In genomic region chr6:3159805-3160781, GRCh38 we compare ENCODE assay signal across 8 cellular contexts. TPM values are rescaled to one million over a fixed set of nuclear protein-coding genes. Genes with fewer than 3 reads are reported as not detected.
DNase-seq lines count a peak whose midpoint lies in the region; ATAC-seq and TF ChIP-seq lines count a peak whose summit lies in the region.

No MANE protein-coding gene starts in this region.

- H3K9me3 ChIP-seq in H9 (ENCODE audit: control insufficient read depth, low read depth, low read length) (no peaks in the 10 kb centered on the region), subcutaneous abdominal adipose tissue (ENCODE audit: control insufficient read depth in 5 of 5, low read length in 5 of 5) (no peaks in the 10 kb centered on the region)

- H3K79me2 ChIP-seq in H9 (ENCODE audit: insufficient read depth, low read length): peaks cover 5% of the 10 kb centered on the region; the same call in 1 of the 2 replicates
- peaks cover 25% of the 10 kb centered on the region for H3K79me2 ChIP-seq in mesendoderm (ENCODE audit: control insufficient read depth, insufficient read depth, low read length)

- TF ChIP-seq CTCF in H9 (conservative IDR thresholded peaks at IDR 0.05): no peak

- DNase-seq in H9 (peak; percentile 76), SHP77 (lab: John Stamatoyannopoulos, UW) (peak; percentile 64 to 67), mesendoderm (peak; percentile 83), EL (no peak), UCSD-AML1 (lab: John Stamatoyannopoulos, UW; ENCODE audit: unreplicated experiment) (no peak)

- H3K14ac ChIP-seq in H9 (ENCODE audit: insufficient read depth, low read length): peak overlapping the region; percentile 37; the same call in 1 of the 2 replicates

- H3K27me3 ChIP-seq in H9 (ENCODE audit: insufficient read depth, low read length) (no peaks in the 10 kb centered on the region), mesendoderm (ENCODE audit: insufficient read depth, low read length, poor library complexity) (no peaks in the 10 kb centered on the region), subcutaneous abdominal adipose tissue (ENCODE audit: control insufficient read depth in 5 of 5, insufficient read depth in 4 of 5, low read length in 5 of 5) (no peaks in the 10 kb centered on the region)

- no peak overlapping the region for H3T11ph ChIP-seq in H9 (ENCODE audit: low read length)

- H3K27ac ChIP-seq in H9 (ENCODE audit: insufficient read length, low read depth, low read length) (no peak overlapping the region), mesendoderm (ENCODE audit: low read depth, low read length) (peak overlapping the region; percentile 84), subcutaneous abdominal adipose tissue (ENCODE audit: low read depth, low read length) (peak overlapping the region; percentile 48)

- no peak for ATAC-seq in GM21381 (IDR thresholded peaks at IDR 0.05; ENCODE audit: unreplicated experiment)

- peaks cover 5 to 13% (median 7%) of the 10 kb centered on the region in 3 experiments; a peak in 6 of 7 replicates for H3K36me3 Mint-ChIP-seq in H9 (ENCODE audit: insufficient read depth in 1 of 3, low read depth in 3 of 3)
- H3K36me3 Mint-ChIP-seq in activated naive CD4-positive, alpha-beta T cell treated with anti-CD3 and anti-CD28 coated beads, Interleukin-2, amount 50 U/mL, for 24 hours: peaks cover 5% of the 10 kb centered on the region

- no peak overlapping the region for H4K8ac ChIP-seq in H9 (replicated peaks; ENCODE audit: insufficient read length, low read depth, low read length)
- no peak overlapping the region for H4K8ac ChIP-seq in mesendoderm (ENCODE audit: low read depth, low read length)

- no peaks in the 10 kb centered on the region for H4K20me1 ChIP-seq in H9 (ENCODE audit: control insufficient read depth, insufficient read depth, insufficient read length)

- H3K9me3 Mint-ChIP-seq in H9: peaks cover 0 to 3% of the 10 kb centered on the region in 2 experiments; a peak in 1 of 5 replicates
- H3K9me3 Mint-ChIP-seq in activated naive CD4-positive, alpha-beta T cell treated with anti-CD3 and anti-CD28 coated beads, Interleukin-2, amount 50 U/mL, for 24 hours: no peaks in the 10 kb centered on the region

- no peak overlapping the region for H2BK12ac ChIP-seq in H9 (ENCODE audit: insufficient read length, low read depth, low read length)

- peaks cover 4% of the 10 kb centered on the region for H3K36me3 ChIP-seq in mesendoderm (ENCODE audit: control insufficient read depth, insufficient read depth, low read length)
- H3K36me3 ChIP-seq in subcutaneous abdominal adipose tissue (ENCODE audit: control insufficient read depth in 5 of 5, insufficient read depth in 5 of 5, low read length in 5 of 5): peaks cover 0 to 7% (median 7%) of the 10 kb centered on the region in 5 donors

- H3K79me1 ChIP-seq in H9 (ENCODE audit: insufficient read depth, low read depth, low read length, poor library complexity, severe bottlenecking) (no peaks in the 10 kb centered on the region), mesendoderm (ENCODE audit: low read length) (peaks cover 7% of the 10 kb centered on the region)

- no peak overlapping the region for H3K9ac ChIP-seq in H9 (ENCODE audit: extremely low read depth, insufficient read length, low read length)
- peak overlapping the region; percentile 64 for H3K9ac ChIP-seq in mesendoderm (ENCODE audit: low read length)
- H3K9ac ChIP-seq in subcutaneous abdominal adipose tissue (ENCODE audit: low read length in 5 of 5): no peak overlapping the region

- no peak overlapping the region for H4K91ac ChIP-seq in H9 (ENCODE audit: insufficient read length, low read depth, low read length)

- H3K27ac Mint-ChIP-seq in H9: 0 out of 7 replicates have a peak overlapping the region, but pooled peaks of 1 of the 3 experiments have one; percentile 22
- no peak overlapping the region for H3K27ac Mint-ChIP-seq in activated naive CD4-positive, alpha-beta T cell treated with anti-CD3 and anti-CD28 coated beads, Interleukin-2, amount 50 U/mL, for 24 hours

- H2AFZ ChIP-seq in H9 (ENCODE audit: low read length): no peak overlapping the region

- WGBS in H9 (ENCODE audit: extremely low coverage, insufficient read length, low lambda C conversion rate): no CpG with 5 or more reads among the region's 31 CpGs
- WGBS in mesendoderm (ENCODE audit: extremely low coverage, insufficient coverage, low lambda C conversion rate): no CpG with 5 or more reads among the region's 31 CpGs

- no peaks in the 10 kb centered on the region; the same call in 1 of the 2 replicates for H3K27me3 Mint-ChIP-seq in H9 (ENCODE audit: low read depth)
- peaks cover 1% of the 10 kb centered on the region for H3K27me3 Mint-ChIP-seq in activated naive CD4-positive, alpha-beta T cell treated with anti-CD3 and anti-CD28 coated beads, Interleukin-2, amount 50 U/mL, for 24 hours

- H3K23ac ChIP-seq in H9 (ENCODE audit: insufficient read length, low read depth, low read length) (no peak overlapping the region), mesendoderm (ENCODE audit: low read length) (peak overlapping the region; percentile 59)

- H2BK15ac ChIP-seq in H9 (ENCODE audit: low read depth, low read length) (no peak overlapping the region), mesendoderm (replicated peaks; ENCODE audit: low read depth) (no peak overlapping the region)

- peak overlapping the region in 1 of 2 experiments; percentile 18; a peak in 2 of 5 replicates for H3K4me3 Mint-ChIP-seq in H9
- peak overlapping the region; percentile 46 for H3K4me3 Mint-ChIP-seq in activated naive CD4-positive, alpha-beta T cell treated with anti-CD3 and anti-CD28 coated beads, Interleukin-2, amount 50 U/mL, for 24 hours

- peaks cover 18% of the 10 kb centered on the region for H3K4me1 ChIP-seq in H9 (ENCODE audit: insufficient read depth, low read length)
- peaks cover 20% of the 10 kb centered on the region for H3K4me1 ChIP-seq in mesendoderm (ENCODE audit: control insufficient read depth, low read depth, low read length)
- peaks cover 6 to 62% (median 46%) of the 10 kb centered on the region in 5 donors for H3K4me1 ChIP-seq in subcutaneous abdominal adipose tissue (ENCODE audit: control insufficient read depth in 5 of 5, insufficient read depth in 5 of 5, low read length in 5 of 5)

- no peak overlapping the region for H2AK5ac ChIP-seq in H9 (ENCODE audit: insufficient read length, low read length)
- H2AK5ac ChIP-seq in mesendoderm (ENCODE audit: low read length): peak overlapping the region; percentile 14

- H3K4me1 Mint-ChIP-seq in H9: peaks cover 43 to 60% of the 10 kb centered on the region in 2 experiments
- H3K4me1 Mint-ChIP-seq in activated naive CD4-positive, alpha-beta T cell treated with anti-CD3 and anti-CD28 coated beads, Interleukin-2, amount 50 U/mL, for 24 hours: peaks cover 32% of the 10 kb centered on the region

- H2BK120ac ChIP-seq in H9 (ENCODE audit: low read depth, low read length, poor library complexity, severe bottlenecking) (no peak overlapping the region), mesendoderm (ENCODE audit: low read depth, low read length) (peak overlapping the region; percentile 10)

- H3K23me2 ChIP-seq in H9 (ENCODE audit: insufficient read length, low read depth, low read length, poor library complexity, severe bottlenecking): peaks cover 20% of the 10 kb centered on the region

- H3K18ac ChIP-seq in H9 (ENCODE audit: insufficient read length, low read depth, low read length) (no peak overlapping the region), mesendoderm (ENCODE audit: low read length) (peak overlapping the region; percentile 42)

- H3K56ac ChIP-seq in H9 (ENCODE audit: insufficient read length, low read depth, low read length) (no peak overlapping the region), mesendoderm (ENCODE audit: low read length) (peak overlapping the region; percentile 81)

- H2BK20ac ChIP-seq in H9 (ENCODE audit: low read depth, low read length, poor library complexity, severe bottlenecking): no peak overlapping the region

- H3K4me2 ChIP-seq in H9 (ENCODE audit: insufficient read depth, insufficient read length, low read length) (no peak overlapping the region), mesendoderm (ENCODE audit: low read length) (peak overlapping the region; percentile 19)

- H4K5ac ChIP-seq in H9 (ENCODE audit: insufficient read length, low read depth, low read length) (no peak overlapping the region), mesendoderm (ENCODE audit: low read length) (no peak overlapping the region)

- H3K4me3 ChIP-seq in mesendoderm (ENCODE audit: low read length): no peak overlapping the region
- no peak overlapping the region for H3K4me3 ChIP-seq in subcutaneous abdominal adipose tissue (ENCODE audit: low read depth in 1 of 5, low read length in 5 of 5)

- H2BK5ac ChIP-seq in H9 (ENCODE audit: insufficient read length, low read length) (no peak overlapping the region), mesendoderm (ENCODE audit: low read length) (peak overlapping the region; percentile 61)

- H3K4ac ChIP-seq in H9 (ENCODE audit: low read depth, low read length) (no peak overlapping the region), mesendoderm (ENCODE audit: low read depth, low read length) (peak overlapping the region; percentile 59)

RNA-seq across cellular contexts. Expression of gene TUBB2A, which starts 2.7 kb away (rescaled TPM):
- 258 and 268 TPM in 2 replicates for total RNA-seq in H9 (2021)
- 956 TPM for polyA plus RNA-seq in mesendoderm (2013, experiment 1 of 2)
- polyA plus RNA-seq in mesendoderm (2013, experiment 2 of 2): 989 TPM

RNA-seq across cellular contexts. Expression of gene BPHL, which starts 41.6 kb away (rescaled TPM):
- 48.7 and 50.2 TPM in 2 replicates for total RNA-seq in H9 (2021)
- polyA plus RNA-seq in mesendoderm (2013, experiment 1 of 2): 22.4 TPM
- 20.9 TPM for polyA plus RNA-seq in mesendoderm (2013, experiment 2 of 2)

Comparison
In these comparisons a context has a peak if more than half of its experiments do, and no peak if none do; other contexts are left out.
1. DNase-seq: peak in H9 (single experiment), SHP77 (2 of 2) and mesendoderm (single experiment); none in EL (single experiment) and UCSD-AML1 (single experiment).